12 cellular contexts compared by ENCODE assay signal in genomic region chr15:90211009-90211408, GRCh38. TPM values are rescaled to one million over a fixed set of nuclear protein-coding genes. Genes with fewer than 3 reads are reported as not detected.
DNase-seq lines count a peak whose midpoint lies in the region; ATAC-seq and TF ChIP-seq lines count a peak whose summit lies in the region.
"Had no signal": no experiment of that assay in that cellular context is flagged by ENCODE, and none has a peak within 500 bp of the region (broad histone marks: within the 10 kb centered on the region; RNA-seq: fewer than 3 reads in every experiment).

No MANE protein-coding gene starts in this region.

- no peaks in the 10 kb centered on the region; the same call in 1 of the 2 replicates for H3K27me3 Mint-ChIP-seq in HFFc6 (ENCODE audit: insufficient read depth)

- H3K9me3 ChIP-seq in PC-9 (ENCODE audit: insufficient read depth, low read depth) (no peaks in the 10 kb centered on the region), breast epithelium (no peaks in the 10 kb centered on the region), mesodermal cell (ENCODE audit: control insufficient read depth, low read length) (no peaks in the 10 kb centered on the region), stomach (no peaks in the 10 kb centered on the region), upper lobe of right lung (no peaks in the 10 kb centered on the region)
- H3K9me3 ChIP-seq: ascending aorta had no signal

- TF ChIP-seq EP300 in stomach (IDR thresholded peaks at IDR 0.05), result no peak

- H3K27ac ChIP-seq in PC-9 (peak overlapping the region; percentile 99), breast epithelium (peak overlapping the region; percentile 57 to 76), mesodermal cell (ENCODE audit: low read depth, low read length, severe bottlenecking) (peak overlapping the region; percentile 59), stomach (peak overlapping the region; percentile 83 to 89 (median 84)), upper lobe of right lung (no peak overlapping the region)
- H3K27ac ChIP-seq: ascending aorta, SK-N-MC had no signal

- H3K9me2 ChIP-seq in PC-9 (ENCODE audit: insufficient read depth), result no peaks in the 10 kb centered on the region

- TF ChIP-seq POLR2A in breast epithelium (IDR thresholded peaks at IDR 0.05) (no peak), stomach (IDR thresholded peaks at IDR 0.05) (no peak)

- no peak overlapping the region for H3K27ac Mint-ChIP-seq in HFFc6

- no peak overlapping the region for H3K4me3 Mint-ChIP-seq in HFFc6

- H3F3A ChIP-seq in PC-9 (ENCODE audit: insufficient read depth, low read depth), result peaks cover 85% of the 10 kb centered on the region

- TSS peak; percentile 74 for BruUV-seq in PC-9 (replicated peaks; lab: Mats Ljungman, UMichigan)

- peak overlapping the region; percentile 88 for H3K4me2 ChIP-seq in PC-9

- no peaks in the 10 kb centered on the region for H4K20me1 ChIP-seq in PC-9 (ENCODE audit: insufficient read depth)

- no peak for ATAC-seq in upper lobe of right lung

- no peak overlapping the region for H2AFZ ChIP-seq in PC-9

- no peaks in the 10 kb centered on the region; the same call in 1 of the 2 replicates for H3K36me3 Mint-ChIP-seq in HFFc6 (ENCODE audit: low read depth)

- H3K4me1 ChIP-seq in PC-9 (replicated peaks; ENCODE audit: insufficient read depth), result peaks cover 94% of the 10 kb centered on the region
- peaks cover 0 to 12% of the 10 kb centered on the region in 2 donors for H3K4me1 ChIP-seq in breast epithelium
- peaks cover 18% of the 10 kb centered on the region for H3K4me1 ChIP-seq in mesodermal cell (ENCODE audit: control insufficient read depth, insufficient read depth, low read length, poor library complexity, severe bottlenecking)
- H3K4me1 ChIP-seq in stomach, result peaks cover 39 to 71% (median 56%) of the 10 kb centered on the region in 4 donors
- H3K4me1 ChIP-seq in upper lobe of right lung, result peaks cover 21% of the 10 kb centered on the region
- H3K4me1 ChIP-seq: ascending aorta had no signal

- H3K4me3 ChIP-seq in PC-9 (peak overlapping the region; percentile 51; the same call in 1 of the 2 replicates), breast epithelium (no peak overlapping the region), mesodermal cell (ENCODE audit: extremely low read depth, insufficient read depth, low read length, poor library complexity, severe bottlenecking) (no peak overlapping the region), stomach (no peak overlapping the region), upper lobe of right lung (no peak overlapping the region)
- H3K4me3 ChIP-seq: ascending aorta, SK-N-MC had no signal

- CTCF ChIA-PET in PC-9 (lab: Charles Lee), result no interaction called here

- H3K27me3 ChIP-seq in PC-9 (ENCODE audit: insufficient read depth, low read depth), result no peaks in the 10 kb centered on the region
- H3K27me3 ChIP-seq in breast epithelium, result no peaks in the 10 kb centered on the region
- no peaks in the 10 kb centered on the region for H3K27me3 ChIP-seq in stomach
- H3K27me3 ChIP-seq in upper lobe of right lung, result no peaks in the 10 kb centered on the region
- H3K27me3 ChIP-seq: ascending aorta had no signal

- intact Hi-C loops in PC-9 (cut with micrococcal nuclease; ENCODE audit: unreplicated experiment) (loop anchor here (1.0 to 5.0 kb wide), 2 partner anchors 27 to 109 kb away; partner anchors contain the start of gene IDH2), breast epithelium (cut with DNase I; ENCODE audit: low total_unique reads) (loop anchor here (5.0 kb wide), 1 partner anchor 44 kb away; no protein-coding TSS in a partner anchor), stomach (cut with DNase I; ENCODE audit: low total_unique reads) (no loop called here), upper lobe of right lung (cut with DNase I) (no loop called here)

- DNase-seq in PC-9 (no peak), breast epithelium (ENCODE audit: low spot score in 2 of 2) (no peak), stomach (no peak), HFFc6 (no peak), HuH-7.5 (ENCODE audit: low spot score) (no peak), upper lobe of right lung (no peak)
- DNase-seq in stimulated activated CD4-positive, alpha-beta T cell treated with anti-CD3 and anti-CD28 coated beads, Interleukin-2, amount 100 ng/mL, for 48 hours, result no peak
- DNase-seq: activated CD4-positive, CD25-positive, alpha-beta regulatory T cell; NCI-H1417 had no signal

- H3K9me3 Mint-ChIP-seq in HFFc6, result no peaks in the 10 kb centered on the region

- 92 to 95% methylated on average over 8 to 9 of the region's 9 CpGs for WGBS in mesodermal cell (ENCODE audit: insufficient coverage in 2 of 2), 2 experiments
- WGBS in stomach, 5 donors, result 79 to 82% (median 79%) methylated on average over 7 to 9 of the region's 9 CpGs

- peaks cover 52% of the 10 kb centered on the region for H3K36me3 ChIP-seq in PC-9 (ENCODE audit: low read depth)
- no peaks in the 10 kb centered on the region for H3K36me3 ChIP-seq in breast epithelium
- H3K36me3 ChIP-seq in mesodermal cell (ENCODE audit: control insufficient read depth, insufficient read depth, low read length), result peaks cover 10% of the 10 kb centered on the region
- H3K36me3 ChIP-seq in stomach, result peaks cover 0 to 43% (median 19%) of the 10 kb centered on the region in 4 donors
- H3K36me3 ChIP-seq in upper lobe of right lung, result peaks cover 5% of the 10 kb centered on the region
- H3K36me3 ChIP-seq: ascending aorta had no signal

- POLR2A ChIA-PET in PC-9 (lab: Charles Lee; ENCODE audit: unreplicated experiment), result no interaction called here

- TF ChIP-seq CTCF in PC-9 (conservative IDR thresholded peaks at IDR 0.05), result no peak
- TF ChIP-seq CTCF in breast epithelium (IDR thresholded peaks at IDR 0.05), result no peak
- TF ChIP-seq CTCF in stomach (IDR thresholded peaks at IDR 0.05), result no peak
- no peak for TF ChIP-seq CTCF in HFFc6 (IDR thresholded peaks at IDR 0.05)
- TF ChIP-seq CTCF in upper lobe of right lung (IDR thresholded peaks at IDR 0.05), result no peak

- peaks cover 85% of the 10 kb centered on the region for H3K79me2 ChIP-seq in PC-9 (ENCODE audit: low read depth)

- peaks cover 11% of the 10 kb centered on the region for H3K4me1 Mint-ChIP-seq in HFFc6 (ENCODE audit: low read depth)

RNA-seq across cellular contexts. Expression of gene SEMA4B, which starts 9.9 kb away (rescaled TPM):
- total RNA-seq in PC-9 (2021), result 63.6 and 70.7 TPM in 2 replicates
- 10 to 100 TPM in 2 of 3 donors, 1 to 10 TPM in 1; 6.6 to 72.8 (median 56.9) TPM for total RNA-seq in breast epithelium
- 26.1 TPM for polyA plus RNA-seq in mesodermal cell (2013, experiment 1 of 2)
- 25.1 TPM for polyA plus RNA-seq in mesodermal cell (2013, experiment 2 of 2)
- total RNA-seq in stomach, result 100 to 1,000 TPM in 1 of 5 donors, 10 to 100 TPM in 4; 37.9 to 199 (median 54.0) TPM
- 10 to 100 TPM; 11.3 to 81.4 (median 17.2) TPM for polyA plus RNA-seq in stomach
- total RNA-seq in HFFc6 (2021; fragmentation: NEBNext Ultra II Directional; extraction: Animal tissue kit (Norgen Biotek cat#: 25700)), result 1 to 10 TPM; 5.6 to 7.7 (median 7.2) TPM
- 48.7 TPM for total RNA-seq in upper lobe of right lung

RNA-seq across cellular contexts. Expression of gene CIB1, which starts 22.7 kb away (rescaled TPM):
- 113 and 127 TPM in 2 replicates for total RNA-seq in PC-9 (2021)
- total RNA-seq in breast epithelium, result 10 to 100 TPM; 30.2 to 61.3 (median 49.5) TPM
- polyA plus RNA-seq in mesodermal cell (2013, experiment 1 of 2), result 49.5 TPM
- 44.5 TPM for polyA plus RNA-seq in mesodermal cell (2013, experiment 2 of 2)
- total RNA-seq in stomach, result 100 to 1,000 TPM in 1 of 5 donors, 10 to 100 TPM in 4; 27.4 to 166 (median 36.6) TPM
- polyA plus RNA-seq in stomach, result 100 to 1,000 TPM; 128 to 206 (median 158) TPM
- total RNA-seq in HFFc6 (2021; fragmentation: NEBNext Ultra II Directional; extraction: Animal tissue kit (Norgen Biotek cat#: 25700)), result 10 to 100 TPM; 73.5 to 82.2 (median 76.9) TPM
- total RNA-seq in upper lobe of right lung, result 62.8 TPM

RNA-seq across cellular contexts. Expression of gene GDPGP1, which starts 23.0 kb away (rescaled TPM):
- total RNA-seq in PC-9 (2021) (7.5 and 7.6 TPM in 2 replicates), breast epithelium (1 to 10 TPM; 3.4 to 9.4 (median 7.5) TPM), stomach (10 to 100 TPM in 1 of 5 donors, 1 to 10 TPM in 2, under 1 TPM in 1, not detected in 1; under 0.01 to 26.6 (median 5.9) TPM), upper lobe of right lung (11.2 TPM)
- polyA plus RNA-seq in mesodermal cell (2013, experiment 1 of 2), result 2.4 TPM
- polyA plus RNA-seq in mesodermal cell (2013, experiment 2 of 2), result 1.1 TPM
- 1 to 10 TPM in 2 of 3 donors, under 1 TPM in 1; 0.92 to 3.2 (median 2.4) TPM for polyA plus RNA-seq in stomach
- 1 to 10 TPM; 4.5 to 6.3 (median 5.2) TPM for total RNA-seq in HFFc6 (2021; fragmentation: NEBNext Ultra II Directional; extraction: Animal tissue kit (Norgen Biotek cat#: 25700))

RNA-seq across cellular contexts. Expression of gene TTLL13, which starts 38.3 kb away (rescaled TPM):
- total RNA-seq in PC-9 (2021) (0.93 and 0.96 TPM in 2 replicates), breast epithelium (under 1 TPM in 1 of 3 donors, not detected in 2; 0.15 TPM), stomach (not detected), upper lobe of right lung (not detected)
- polyA plus RNA-seq in mesodermal cell (2013, experiment 1 of 2), result 0.15 TPM
- not detected for polyA plus RNA-seq in mesodermal cell (2013, experiment 2 of 2)
- under 1 TPM in 1 of 3 donors, not detected in 2; 0.10 TPM for polyA plus RNA-seq in stomach
- under 1 TPM in 2 of 6 experiments, not detected in 4; 0.07 to 0.14 TPM for total RNA-seq in HFFc6 (2021; fragmentation: NEBNext Ultra II Directional; extraction: Animal tissue kit (Norgen Biotek cat#: 25700))
- total RNA-seq: ascending aorta had no signal

RNA-seq across cellular contexts. Expression of gene NGRN, which starts 54.5 kb away (rescaled TPM):
- 57.4 TPM in 2 replicates for total RNA-seq in PC-9 (2021)
- total RNA-seq in breast epithelium, result 10 to 100 TPM; 67.7 to 99.1 (median 87.2) TPM
- 73.3 TPM for polyA plus RNA-seq in mesodermal cell (2013, experiment 1 of 2)
- polyA plus RNA-seq in mesodermal cell (2013, experiment 2 of 2), result 68.2 TPM
- 10 to 100 TPM; 24.0 to 97.4 (median 61.3) TPM for total RNA-seq in stomach
- polyA plus RNA-seq in stomach, result 10 to 100 TPM; 51.1 to 70.3 (median 55.3) TPM
- total RNA-seq in HFFc6 (2021; fragmentation: NEBNext Ultra II Directional; extraction: Animal tissue kit (Norgen Biotek cat#: 25700)), result 100 to 1,000 TPM in 1 of 6 experiments, 10 to 100 TPM in 5; 81.3 to 105 (median 83.2) TPM
- total RNA-seq in upper lobe of right lung, result 75.0 TPM

Comparison
In these comparisons a context has a peak if more than half of its experiments do, and no peak if none do; other contexts are left out.
1. intact Hi-C loops: an anchor here in PC-9 (1.0 to 5.0 kb wide) and breast epithelium (5.0 kb wide); none called in stomach and upper lobe of right lung.